17 cellular contexts compared by ENCODE assay signal in the genomic region with DNA sequence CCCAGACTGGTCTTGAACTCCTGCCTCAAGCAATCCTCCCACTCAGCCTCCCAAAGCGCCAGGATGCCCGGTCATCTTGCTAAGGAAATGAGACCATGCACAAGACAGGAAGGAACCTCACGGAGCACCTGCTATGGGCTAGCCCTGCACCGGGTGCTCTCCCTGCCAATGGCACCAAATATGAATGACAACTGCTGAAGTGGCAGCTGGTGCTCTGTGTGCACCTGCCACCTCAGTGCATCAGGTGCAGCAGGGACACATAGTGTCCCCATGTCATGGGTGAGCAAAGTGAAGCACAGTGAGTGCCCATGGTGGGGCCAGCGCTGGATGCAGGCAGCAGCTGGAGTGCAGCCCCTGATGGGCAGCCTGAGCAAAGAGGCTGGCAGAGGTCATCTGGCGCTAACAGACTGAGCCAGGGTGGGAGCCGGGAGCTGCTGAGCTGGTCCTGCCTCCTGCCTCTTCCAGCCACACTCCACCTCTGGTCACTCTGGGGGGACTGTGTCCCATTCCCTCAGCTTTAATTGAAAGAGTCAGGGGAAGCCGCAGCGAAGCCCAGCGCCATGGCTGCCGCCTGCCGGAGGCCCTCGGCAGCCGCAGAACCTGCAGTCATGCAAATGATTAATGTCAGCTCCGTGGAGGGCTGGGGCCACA. TPM values are rescaled to one million over a fixed set of nuclear protein-coding genes. Genes with fewer than 3 reads are reported as not detected.
A peak's percentile ranks its signal among the peaks of the same experiment; 100 is the strongest.
DNase-seq lines count a peak whose midpoint lies in the region; ATAC-seq and TF ChIP-seq lines count a peak whose summit lies in the region.
"Had no signal": no experiment of that assay in that cellular context is flagged by ENCODE, and none has a peak within 500 bp of the region (broad histone marks: within the 10 kb centered on the region; RNA-seq: fewer than 3 reads in every experiment).

No MANE protein-coding gene starts in this region.

- peak; percentile 58 for TF ChIP-seq CTCF in type B pancreatic cell (conservative IDR thresholded peaks at IDR 0.05)

- peaks cover 5% of the 10 kb centered on the region for H3K9me3 ChIP-seq in adipocyte (ENCODE audit: control insufficient read depth, low read length)
- H3K9me3 ChIP-seq: ascending aorta; BLaER1 treated with 17β-estradiol and CSF1 and Interleukin-3, amounts not matched to agents 10 nM and 100 nM; gastrocnemius medialis; left ventricle myocardium inferior; neutrophil had no signal

- H3K27me3 ChIP-seq in adipocyte (replicated peaks; ENCODE audit: control insufficient read depth, insufficient read depth, low read length), result peaks cover 26% of the 10 kb centered on the region
- H3K27me3 ChIP-seq: ascending aorta, gastrocnemius medialis had no signal

- peaks cover 23% of the 10 kb centered on the region for H3K4me1 Mint-ChIP-seq in type B pancreatic cell (ENCODE audit: unreplicated experiment)

- H3K27me3 Mint-ChIP-seq in type B pancreatic cell, result peaks cover 14% of the 10 kb centered on the region

- H3K36me3 ChIP-seq in adipocyte (ENCODE audit: control insufficient read depth, insufficient read depth, low read length, severe bottlenecking), result no peaks in the 10 kb centered on the region
- H3K36me3 ChIP-seq: ascending aorta; BLaER1 treated with 17β-estradiol and CSF1 and Interleukin-3, amounts not matched to agents 10 nM and 100 nM; gastrocnemius medialis; left ventricle myocardium inferior; neutrophil had no signal

- peak overlapping the region; percentile 37 for H3K27ac Mint-ChIP-seq in type B pancreatic cell

- H3K9me3 Mint-ChIP-seq in type B pancreatic cell, result peaks cover 5% of the 10 kb centered on the region
- H3K9me3 Mint-ChIP-seq: IgD-negative memory B cell had no signal

- no peak overlapping the region for H3K4me3 ChIP-seq in adipocyte (ENCODE audit: low read length)
- H3K4me3 ChIP-seq: ascending aorta; BLaER1 treated with 17β-estradiol and CSF1 and Interleukin-3, amounts not matched to agents 10 nM and 100 nM; gastrocnemius medialis; left ventricle myocardium inferior had no signal

- peak overlapping the region; percentile 58 for H3K4me3 Mint-ChIP-seq in type B pancreatic cell

- DNase-seq in Right ventricle myocardium superior (peak; percentile 16), Right ventricle myocardium inferior (ENCODE audit: missing footprints) (no peak), NCI-H187 (lab: John Stamatoyannopoulos, UW) (peak; percentile 25 to 38), adipocyte (ENCODE audit: low read depth) (peak; percentile 12), type B pancreatic cell (ENCODE audit: extremely low spot score, unreplicated experiment) (no peak), hepatic stellate cell (ENCODE audit: low spot score) (no peak), C1 segment of cervical spinal cord (lab: John Stamatoyannopoulos, UW) (no peak)
- DNase-seq: activated CD8-positive, alpha-beta memory T cell treated with anti-CD3 and anti-CD28 coated beads, Interleukin-2, amount 50 U/mL, for 48 hours; effector CD4-positive, alpha-beta T cell; gastrocnemius medialis; left ventricle myocardium inferior had no signal

- no peaks in the 10 kb centered on the region for H3K36me3 Mint-ChIP-seq in type B pancreatic cell
- H3K36me3 Mint-ChIP-seq: IgD-negative memory B cell had no signal

- H3K4me1 ChIP-seq in adipocyte (ENCODE audit: control insufficient read depth, insufficient read depth, low read length), result no peaks in the 10 kb centered on the region
- H3K4me1 ChIP-seq: ascending aorta, gastrocnemius medialis had no signal

- intact Hi-C loops in Right ventricle myocardium superior (cut with DNase I) (no loop called here), Right ventricle myocardium inferior (cut with DNase I) (no loop called here)

- no peak overlapping the region for H3K9ac ChIP-seq in adipocyte (ENCODE audit: low read length)
- H3K9ac ChIP-seq: BLaER1 treated with 17β-estradiol and CSF1 and Interleukin-3, amounts not matched to agents 10 nM and 100 nM had no signal

- ATAC-seq in Right ventricle myocardium superior (ENCODE audit: poor library complexity) (no peak), Right ventricle myocardium inferior (no peak), HG02840 (IDR thresholded peaks at IDR 0.05; ENCODE audit: low FRiP score, unreplicated experiment) (no peak)
- ATAC-seq: gastrocnemius medialis had no signal

RNA-seq across cellular contexts. Expression of gene BARX1, which starts 46.4 kb away (rescaled TPM):
- total RNA-seq in Right ventricle myocardium superior (not detected), Right ventricle myocardium inferior (not detected), type B pancreatic cell (ENCODE audit: low replicate concordance) (0.71 and 11.8 TPM in 2 replicates)
- total RNA-seq: ascending aorta; gastrocnemius medialis; left ventricle myocardium inferior; T-helper 2 cell treated with Interferon-gamma antibody and Interleukin-4, amounts not matched to agents 100 ng/mL and 5 ng/mL, for 36 hours had no signal

Comparison
In these comparisons a context has a peak if more than half of its experiments do, and no peak if none do; other contexts are left out.
1. DNase-seq: peak in Right ventricle myocardium superior (single experiment), NCI-H187 (2 of 2) and adipocyte (single experiment); none in Right ventricle myocardium inferior (single experiment), type B pancreatic cell (single experiment), hepatic stellate cell (single experiment) and C1 segment of cervical spinal cord (0 of 14).